ENCODE assay signal across 34 cellular contexts in the genomic region with DNA sequence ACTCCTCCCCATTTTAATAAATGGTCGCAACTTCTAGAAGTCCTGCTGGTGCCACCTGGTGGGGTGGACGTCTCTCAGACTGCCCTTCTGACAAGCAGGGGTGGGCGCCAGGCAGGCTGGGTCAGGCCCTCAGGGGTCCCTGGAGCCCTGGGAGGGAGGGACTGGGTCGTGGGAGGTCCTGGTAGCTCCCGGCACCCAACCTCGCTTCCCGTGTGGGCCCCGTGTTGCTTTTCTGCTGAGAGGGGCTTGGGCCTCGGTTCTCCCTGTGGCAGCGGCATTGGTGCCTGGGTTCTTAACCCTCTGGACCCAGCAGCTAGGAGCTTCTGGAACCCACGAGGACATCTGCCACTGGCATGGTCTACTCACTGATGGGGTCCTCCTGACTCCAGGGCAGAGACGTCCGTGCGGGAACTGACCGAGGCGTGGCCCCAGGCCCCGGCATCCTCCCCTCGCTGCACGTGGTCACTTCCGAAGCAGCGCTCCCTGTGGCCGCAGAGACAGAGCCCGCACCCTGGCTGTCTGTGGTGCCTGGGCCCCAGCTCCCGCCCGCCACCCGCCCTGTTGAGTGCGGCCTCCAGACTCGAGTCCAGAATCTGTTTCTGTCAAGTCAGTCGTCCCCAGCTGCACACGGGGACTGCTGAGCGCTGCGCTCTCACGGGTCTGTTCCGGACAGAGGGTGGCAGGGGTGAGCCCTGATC. TPM values are rescaled to one million over a fixed set of nuclear protein-coding genes. Genes with fewer than 3 reads are reported as not detected.
"Had no signal": no experiment of that assay in that cellular context is flagged by ENCODE, and none has a peak within 500 bp of the region (broad histone marks: within the 10 kb centered on the region; RNA-seq: fewer than 3 reads in every experiment).

No MANE protein-coding gene starts in this region.

- DNase-seq: activated CD4-positive, alpha-beta T cell treated with anti-CD3 and anti-CD28 coated beads for 1 hour; activated CD4-positive, alpha-beta T cell treated with anti-CD3 and anti-CD28 coated beads for 48 hours; activated CD4-positive, CD25-positive, alpha-beta regulatory T cell; activated CD8-positive, alpha-beta T cell treated with anti-CD3 and anti-CD28 coated beads for 36 hours; activated gamma-delta T cell; activated naive CD4-positive, alpha-beta T cell treated with Interleukin-2 at 50 U/mL for 16 hours; activated naive CD8-positive, alpha-beta T cell treated with anti-CD3 and anti-CD28 coated beads, Interleukin-2, amount 10 ng/mL, durations not matched to agents 7 days and 5 days; activated T-cell treated with anti-CD3 and anti-CD28 coated beads, Interleukin-2, amount 50 U/mL, for 1 hour; activated T-cell treated with anti-CD3 and anti-CD28 coated beads, Interleukin-2, amount 50 U/mL, for 72 hours; amygdala; NCI-H1105; NCI-H1436; NCI-H1694; NCI-H1930; NCI-H2081 treated with DMSO at 0.1 percent for 48 hours; NCI-H226; NCI-H446 treated with DMSO at 0.1 percent for 48 hours; NCI-H524; NK-92 treated with Interleukin-12 subunit alpha and Interleukin-12 subunit beta, amount 100 ng/mL, for 24 hours; PC-3; Right ventricle myocardium superior; SW 1271; T-helper 1 cell; T1000; WERI-Rb-1 had no signal

- H3K4me3 ChIP-seq: ascending aorta, breast epithelium had no signal

- H3K4me3 Mint-ChIP-seq: activated CD8-positive, alpha-beta T cell treated with anti-CD3 and anti-CD28 coated beads for 36 hours; activated naive CD4-positive, alpha-beta T cell treated with anti-CD3 and anti-CD28 coated beads, Interleukin-2, amount 50 U/mL, for 24 hours; activated naive CD8-positive, alpha-beta T cell treated with anti-CD3 and anti-CD28 coated beads, Interleukin-2, amount 10 ng/mL, durations not matched to agents 7 days and 5 days; activated T-cell treated with anti-CD3 and anti-CD28 coated beads, Interleukin-2, amount 50 U/mL, for 72 hours had no signal

- H3K36me3 Mint-ChIP-seq: activated naive CD4-positive, alpha-beta T cell treated with anti-CD3 and anti-CD28 coated beads, Interleukin-2, amount 50 U/mL, for 24 hours; activated naive CD8-positive, alpha-beta T cell treated with anti-CD3 and anti-CD28 coated beads, Interleukin-2, amount 10 ng/mL, durations not matched to agents 7 days and 5 days had no signal

- H3K27me3 Mint-ChIP-seq: activated CD8-positive, alpha-beta T cell treated with anti-CD3 and anti-CD28 coated beads for 36 hours; activated naive CD4-positive, alpha-beta T cell treated with anti-CD3 and anti-CD28 coated beads, Interleukin-2, amount 50 U/mL, for 24 hours had no signal

- H3K9me3 ChIP-seq: ascending aorta, breast epithelium had no signal

- H3K4me1 Mint-ChIP-seq: activated naive CD4-positive, alpha-beta T cell treated with anti-CD3 and anti-CD28 coated beads, Interleukin-2, amount 50 U/mL, for 24 hours; activated naive CD8-positive, alpha-beta T cell treated with anti-CD3 and anti-CD28 coated beads, Interleukin-2, amount 10 ng/mL, durations not matched to agents 7 days and 5 days had no signal

- H3K9me3 Mint-ChIP-seq: activated CD8-positive, alpha-beta T cell treated with anti-CD3 and anti-CD28 coated beads for 36 hours; activated naive CD4-positive, alpha-beta T cell treated with anti-CD3 and anti-CD28 coated beads, Interleukin-2, amount 50 U/mL, for 24 hours; activated T-cell treated with anti-CD3 and anti-CD28 coated beads, Interleukin-2, amount 50 U/mL, for 72 hours; activated T-helper 2 cell treated with anti-CD3 and anti-CD28 coated beads, Interferon-gamma antibody, Interleukin-2, Interleukin-4, amounts not matched to agents 10 μg/mL and 5 μg/mL and 100 μg/mL, durations not matched to agents 14 hours and 24 hours and 36 hours had no signal

- H3K36me3 ChIP-seq: breast epithelium had no signal

- H3K27me3 ChIP-seq: ascending aorta, breast epithelium had no signal

- ATAC-seq: activated CD8-positive, alpha-beta T cell treated with anti-CD3 and anti-CD28 coated beads for 36 hours; activated T-cell treated with anti-CD3 and anti-CD28 coated beads, Interleukin-2, amount 50 U/mL, for 72 hours; PC-3 had no signal

- H3K27ac Mint-ChIP-seq: activated CD8-positive, alpha-beta T cell treated with anti-CD3 and anti-CD28 coated beads for 36 hours; activated naive CD4-positive, alpha-beta T cell treated with anti-CD3 and anti-CD28 coated beads, Interleukin-2, amount 50 U/mL, for 24 hours; activated naive CD8-positive, alpha-beta T cell treated with anti-CD3 and anti-CD28 coated beads, Interleukin-2, amount 10 ng/mL, durations not matched to agents 7 days and 5 days; activated T-cell treated with anti-CD3 and anti-CD28 coated beads, Interleukin-2, amount 50 U/mL, for 72 hours; activated T-helper 2 cell treated with anti-CD3 and anti-CD28 coated beads, Interferon-gamma antibody, Interleukin-2, Interleukin-4, amounts not matched to agents 10 μg/mL and 5 μg/mL and 100 μg/mL, durations not matched to agents 14 hours and 24 hours and 36 hours had no signal

- H3K4me1 ChIP-seq: ascending aorta, breast epithelium had no signal

- H3K27ac ChIP-seq: ascending aorta, breast epithelium, RWPE1, WERI-Rb-1 had no signal

RNA-seq across cellular contexts. Expression of a gene that starts 6.0 kb away (rescaled TPM):
- total RNA-seq: activated CD8-positive, alpha-beta memory T cell treated with anti-CD3 and anti-CD28 coated beads for 36 hours; activated CD8-positive, alpha-beta T cell treated with anti-CD3 and anti-CD28 coated beads for 36 hours; activated T-helper 2 cell treated with anti-CD3 and anti-CD28 coated beads, Interferon-gamma antibody, Interleukin-2, Interleukin-4, amounts not matched to agents 10 μg/mL and 5 μg/mL and 100 μg/mL, durations not matched to agents 14 hours and 24 hours and 36 hours; ascending aorta; cardiac septum; M059J; PC-3; Right ventricle myocardium superior; T-helper 2 cell treated with Interferon-gamma antibody and Interleukin-4, amounts not matched to agents 100 ng/mL and 5 ng/mL, for 36 hours had no signal

RNA-seq across cellular contexts. Expression of a gene that starts 46.1 kb away (rescaled TPM):
- total RNA-seq: activated T-cell treated with anti-CD3 and anti-CD28 coated beads, Interleukin-2, amount 50 U/mL, for 72 hours; ascending aorta; cardiac septum; M059J; PC-3; Right ventricle myocardium superior had no signal
